ENCODE assay signal across 22 cellular contexts in the genomic region with DNA sequence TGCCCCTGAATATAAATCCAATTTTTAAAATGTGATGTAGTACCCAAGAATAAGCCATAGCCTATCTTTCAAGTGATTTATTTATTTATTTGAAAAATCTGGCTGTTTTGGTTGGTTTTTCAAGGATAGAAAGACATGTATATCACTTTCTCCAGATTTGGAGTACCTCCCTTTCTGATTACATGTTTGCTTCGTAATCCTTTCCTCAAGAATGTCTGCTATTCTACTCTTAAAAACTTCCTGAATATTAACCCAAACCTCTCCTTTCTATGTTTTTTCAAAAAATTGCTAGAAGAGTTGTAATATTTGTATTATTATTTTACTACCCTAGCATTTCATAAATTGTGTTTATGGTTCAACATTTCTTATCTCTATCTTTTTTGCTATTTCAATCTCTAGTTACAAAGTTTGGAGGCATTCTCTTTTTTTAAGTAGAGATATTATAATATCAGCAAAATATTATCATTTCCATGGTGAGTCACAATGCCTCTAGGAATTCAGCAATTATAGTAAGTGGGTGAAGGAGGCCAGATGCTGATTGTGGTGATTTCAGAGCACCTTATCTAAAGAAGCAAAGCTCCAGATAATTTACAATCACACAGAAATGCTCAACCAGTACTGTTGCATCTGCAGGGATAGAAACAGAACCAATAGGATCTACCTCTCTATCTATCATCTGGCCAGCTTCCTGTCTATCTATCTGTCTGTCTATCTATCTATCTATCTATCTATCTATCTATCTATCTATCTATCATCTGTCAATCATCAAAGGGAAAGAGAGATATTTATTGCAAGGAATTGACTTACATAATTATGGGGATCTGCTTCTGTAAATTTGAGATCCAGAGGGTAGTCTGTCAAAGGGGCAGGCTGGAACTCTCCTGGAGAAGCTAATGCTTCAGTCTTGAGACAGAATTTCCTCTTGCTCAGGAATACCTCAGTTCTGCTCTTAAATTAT.
DNase-seq lines count a peak whose midpoint lies in the region; FAIRE-seq and TF ChIP-seq lines count a peak whose summit lies in the region.
"Had no signal": no experiment of that assay in that cellular context is flagged by ENCODE, and none has a peak within 500 bp of the region (broad histone marks: within the 10 kb centered on the region; RNA-seq: fewer than 3 reads in every experiment).

No MANE protein-coding gene starts in this region.

- 72% methylated on average over 1 of the region's 1 CpG for WGBS in SK-N-SH (ENCODE audit: low lambda C conversion rate)
- WGBS in trophoblast cell (ENCODE audit: extremely low coverage, insufficient coverage, insufficient read length) = no CpG with 5 or more reads among the region's 1 CpG

- H2AFZ ChIP-seq in SK-N-SH (ENCODE audit: low read depth) (no peak overlapping the region), endothelial cell of umbilical vein (ENCODE audit: low read depth, low read length) (no peak overlapping the region), trophoblast cell (ENCODE audit: insufficient read depth, low read length, poor library complexity) (no peak overlapping the region)
- H2AFZ ChIP-seq: PC-9 had no signal

- no peaks in the 10 kb centered on the region for H3K79me2 ChIP-seq in SK-N-SH (ENCODE audit: insufficient read depth)
- H3K79me2 ChIP-seq in endothelial cell of umbilical vein (ENCODE audit: control insufficient read depth, insufficient read depth, low read length) = no peaks in the 10 kb centered on the region
- no peaks in the 10 kb centered on the region for H3K79me2 ChIP-seq in trophoblast cell (ENCODE audit: control insufficient read depth, insufficient read depth, low read length, poor library complexity)

- H3K36me3 ChIP-seq in SK-N-SH (replicated peaks in 1 of 2; ENCODE audit: control insufficient read depth in 1 of 2, insufficient read depth in 2 of 2, low read length in 1 of 2) (peaks cover 0 to 4% of the 10 kb centered on the region in 2 experiments), endothelial cell of umbilical vein (ENCODE audit: control insufficient read depth in 2 of 2, extremely low read depth in 1 of 2, insufficient read depth in 2 of 2, low read length in 2 of 2) (no peaks in the 10 kb centered on the region), trophoblast cell (ENCODE audit: control insufficient read depth in 1 of 2, insufficient read depth in 2 of 2, low read length in 2 of 2) (no peaks in the 10 kb centered on the region)
- H3K36me3 ChIP-seq: adrenal gland, SJSA1 had no signal

- intact Hi-C loops in endothelial cell of umbilical vein (cut with micrococcal nuclease) (loop anchor here (1.0 kb wide), 1 partner anchor 32 kb away; no protein-coding TSS in a partner anchor), cardiac septum (cut with DNase I) (no loop called here), posterior vena cava (cut with DNase I) (no loop called here)

- H3K4me2 ChIP-seq in SK-N-SH (no peak overlapping the region), endothelial cell of umbilical vein (ENCODE audit: insufficient read depth, low read length) (peak overlapping the region; percentile 79), trophoblast cell (ENCODE audit: low read length) (no peak overlapping the region)
- H3K4me2 ChIP-seq: PC-9 had no signal

- H3K9me1 ChIP-seq in endothelial cell of umbilical vein (replicated peaks; ENCODE audit: control insufficient read depth, extremely low read depth, insufficient read depth, low read length) = no peaks in the 10 kb centered on the region

- H3K18ac ChIP-seq in trophoblast cell (ENCODE audit: low read length) = no peak overlapping the region

- no TSS peak for BruUV-seq in endothelial cell of umbilical vein (replicated peaks; lab: Mats Ljungman, UMichigan)

- no peaks in the 10 kb centered on the region for H3K79me1 ChIP-seq in trophoblast cell (ENCODE audit: low read length)

- no peak overlapping the region for H2BK5ac ChIP-seq in trophoblast cell (ENCODE audit: low read depth, low read length, poor library complexity)

- H3K4me3 ChIP-seq in SK-N-SH (ENCODE audit: low read depth in 2 of 2, low read length in 1 of 2) (no peak overlapping the region), endothelial cell of umbilical vein (replicated peaks in 1 of 3; ENCODE audit: insufficient read depth in 1 of 3, low read depth in 1 of 3, low read length in 3 of 3) (no peak overlapping the region), trophoblast cell (ENCODE audit: low read depth, low read length) (no peak overlapping the region)
- H3K4me3 ChIP-seq: adrenal gland, PC-9, SJSA1 had no signal

- H2AK5ac ChIP-seq in trophoblast cell (ENCODE audit: low read length) = no peak overlapping the region

- no peak overlapping the region for H3K23ac ChIP-seq in trophoblast cell (ENCODE audit: low read length)

- no peak overlapping the region for H2BK12ac ChIP-seq in trophoblast cell (ENCODE audit: low read length)

- H3F3A ChIP-seq in SK-N-SH (replicated peaks; ENCODE audit: insufficient read depth) = peaks cover 21% of the 10 kb centered on the region

- TF ChIP-seq POLR2A in endothelial cell of umbilical vein (IDR thresholded peaks at IDR 0.05; ENCODE audit: low read depth, low read length) = no peak

- H4K12ac ChIP-seq in trophoblast cell (ENCODE audit: low read depth, low read length) = no peak overlapping the region

- no peak overlapping the region for H3K9ac ChIP-seq in SK-N-SH
- peak overlapping the region; percentile 16 for H3K9ac ChIP-seq in endothelial cell of umbilical vein (replicated peaks; ENCODE audit: extremely low read depth, insufficient read depth, low read length)
- no peak overlapping the region for H3K9ac ChIP-seq in trophoblast cell (ENCODE audit: low read length)

- H3K4ac ChIP-seq in trophoblast cell (ENCODE audit: low read depth, low read length) = no peak overlapping the region

- no peaks in the 10 kb centered on the region for H4K20me1 ChIP-seq in SK-N-SH (ENCODE audit: insufficient read depth)
- no peaks in the 10 kb centered on the region for H4K20me1 ChIP-seq in endothelial cell of umbilical vein (replicated peaks; ENCODE audit: control insufficient read depth, extremely low read depth, insufficient read depth, low read length)

- H3K9me3 ChIP-seq in SK-N-SH (no peaks in the 10 kb centered on the region), endothelial cell of umbilical vein (replicated peaks; ENCODE audit: control insufficient read depth, insufficient read depth, low read length) (no peaks in the 10 kb centered on the region), trophoblast cell (ENCODE audit: insufficient read depth, low read depth, low read length) (no peaks in the 10 kb centered on the region)
- H3K9me3 ChIP-seq: adrenal gland, SJSA1 had no signal

- TF ChIP-seq EP300 in SK-N-SH (IDR thresholded peaks at IDR 0.05; ENCODE audit: borderline replicate concordance in 1 of 2, low read depth in 1 of 2, low read length in 1 of 2) = peak; percentile 48 to 83; a peak in 3 of 4 replicates

- no peak overlapping the region for H4K8ac ChIP-seq in trophoblast cell (ENCODE audit: low read depth, low read length)

- dilution Hi-C loops in endothelial cell of umbilical vein (cut with MboI; ENCODE audit: extremely low pct_ligation_motif_present, low sequenced_read_pairs) = no loop called here

- H3K27ac ChIP-seq in SK-N-SH (ENCODE audit: low read depth in 2 of 2, low read length in 1 of 2) (peak overlapping the region in 1 of 2 experiments; percentile 30; a peak in 1 of 4 replicates), endothelial cell of umbilical vein (ENCODE audit: insufficient read depth, low read depth, low read length) (peak overlapping the region; percentile 61), trophoblast cell (ENCODE audit: low read depth, low read length) (no peak overlapping the region)
- H3K27ac ChIP-seq: adrenal gland, PC-9, SJSA1 had no signal

- CTCF ChIA-PET in SK-N-SH (lab: Yijun Ruan, JAX) (interaction anchor here (1.8 kb wide), 1 partner anchor 126 kb away, joined by 5 read pairs; no protein-coding TSS in a partner anchor), endothelial cell of umbilical vein (lab: Charles Lee) (interaction anchor here (1.4 to 1.7 kb wide), 2 partner anchors 16 to 126 kb away, joined by 3 to 5 read pairs; no protein-coding TSS in a partner anchor)

- TF ChIP-seq CTCF in SK-N-SH (IDR thresholded peaks at IDR 0.05) = no peak
- TF ChIP-seq CTCF in endothelial cell of umbilical vein (IDR thresholded peaks at IDR 0.05; ENCODE audit: extremely low read depth in 1 of 2, insufficient read depth in 1 of 2, low read depth in 1 of 2, low read length in 2 of 2) = no peak

- H4K91ac ChIP-seq in trophoblast cell (ENCODE audit: low read depth, low read length) = no peak overlapping the region

- H2BK120ac ChIP-seq in trophoblast cell (ENCODE audit: insufficient read depth, low read length, poor library complexity) = no peak overlapping the region

- H3K9me2 ChIP-seq in SK-N-SH = no peaks in the 10 kb centered on the region

- POLR2A ChIA-PET in SK-N-SH (lab: Yijun Ruan, JAX) = no interaction called here
- POLR2A ChIA-PET in endothelial cell of umbilical vein (lab: Charles Lee) = no interaction called here

- no peak for FAIRE-seq in endothelial cell of umbilical vein (lab: Jason Lieb, UNC)
- FAIRE-seq: urothelium cell line had no signal

- DNase-seq in EL = peak; percentile 47
- peak; percentile 43 for DNase-seq in SK-N-SH
- peak; percentile 57 for DNase-seq in endothelial cell of umbilical vein (ENCODE audit: low read depth, low spot score)
- peak; percentile 57 to 83 for DNase-seq in trophoblast cell
- no peak for DNase-seq in cardiac septum (ENCODE audit: low spot score)
- no peak for DNase-seq in OCI-M1 (lab: John Stamatoyannopoulos, UW)
- no peak for DNase-seq in putamen (ENCODE audit: low spot score)
- no peak for DNase-seq in posterior vena cava (ENCODE audit: low spot score)
- DNase-seq: activated B cell treated with CpG ODN at 0.5 μM for 24 hours; activated CD4-positive, alpha-beta memory T cell treated with anti-CD3 and anti-CD28 coated beads for 36 hours; activated gamma-delta T cell; activated T-cell treated with anti-CD3 and anti-CD28 coated beads for 4 hours; adrenal gland; central memory CD4-positive, alpha-beta T cell; effector CD4-positive, alpha-beta T cell; KBM-7; NCI-H187 treated with DMSO at 0.1 percent for 48 hours; NCI-H2227 treated with DMSO at 0.1 percent for 48 hours; PC-9; stimulated activated CD4-positive, alpha-beta T cell treated with anti-CD3 and anti-CD28 coated beads, Interleukin-12 subunit alpha, Interleukin-12 subunit beta, amount 100 ng/mL, for 4 hours had no signal

- H3K27me3 ChIP-seq in SK-N-SH (ENCODE audit: insufficient read depth) (no peaks in the 10 kb centered on the region), endothelial cell of umbilical vein (ENCODE audit: control insufficient read depth in 2 of 2, insufficient read depth in 2 of 2, low read length in 2 of 2) (no peaks in the 10 kb centered on the region), trophoblast cell (ENCODE audit: insufficient read depth, low read length) (no peaks in the 10 kb centered on the region)
- H3K27me3 ChIP-seq: adrenal gland, SJSA1 had no signal

- H3K4me1 ChIP-seq in SK-N-SH (ENCODE audit: control insufficient read depth in 1 of 2, insufficient read depth in 2 of 2, low read depth in 1 of 2, low read length in 1 of 2) (peaks cover 4 to 13% of the 10 kb centered on the region in 2 experiments; a peak in 2 of 4 replicates), endothelial cell of umbilical vein (ENCODE audit: control insufficient read depth, extremely low read depth, insufficient read depth, low read length) (peaks cover 36% of the 10 kb centered on the region), trophoblast cell (ENCODE audit: control insufficient read depth in 1 of 2, insufficient read depth in 2 of 2, low read length in 2 of 2) (no peaks in the 10 kb centered on the region)
- H3K4me1 ChIP-seq: adrenal gland had no signal

- TF ChIP-seq RAD21 in SK-N-SH (IDR thresholded peaks at IDR 0.05; ENCODE audit: low read length) = peak; percentile 8; the same call in 1 of the 2 replicates

- no peak overlapping the region for H3K14ac ChIP-seq in trophoblast cell (ENCODE audit: low read length)

Comparison
In these comparisons a context has a peak if more than half of its experiments do, and no peak if none do; other contexts are left out.
1. DNase-seq: peak in EL (single experiment), SK-N-SH (single experiment), endothelial cell of umbilical vein (single experiment) and trophoblast cell (2 of 2); none in cardiac septum (single experiment), OCI-M1 (single experiment), putamen (single experiment) and posterior vena cava (single experiment).